In the genomic region with DNA sequence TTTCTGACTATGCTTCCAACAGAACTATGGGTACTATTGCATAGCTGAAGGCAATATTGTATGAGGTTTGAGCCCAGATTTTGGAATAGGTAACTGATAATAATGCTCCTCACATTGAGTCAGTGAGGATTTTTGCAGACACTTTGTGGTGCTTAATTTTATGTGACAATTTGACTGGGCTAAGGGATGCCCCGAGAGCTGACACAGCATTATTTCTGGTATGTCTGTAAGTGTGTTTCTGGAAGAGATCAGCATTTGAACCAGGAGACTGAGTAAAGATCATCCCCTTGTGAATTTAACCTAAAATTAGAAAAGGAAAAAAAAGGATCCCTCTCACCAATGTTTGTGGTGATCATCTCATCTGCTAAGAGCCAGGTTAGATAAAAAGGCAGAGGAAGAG, we compare ENCODE assay signal across 30 cellular contexts.
"Had no signal": no experiment of that assay in that cellular context is flagged by ENCODE, and none has a peak within 500 bp of the region (broad histone marks: within the 10 kb centered on the region; RNA-seq: fewer than 3 reads in every experiment).

No MANE protein-coding gene starts in this region.

- H3K4me1 ChIP-seq: breast epithelium, colonic mucosa had no signal

- H3K9me3 Mint-ChIP-seq: activated T-helper 1 cell treated with anti-CD3 and anti-CD28 coated beads, Interleukin-12 subunit alpha, Interleukin-12 subunit beta, Interleukin-2, Interleukin-4 antibody, amounts not matched to agents 30 ng/mL and 10 ng/mL and 1 ng/mL, durations not matched to agents 14 hours and 24 hours and 36 hours had no signal

- FAIRE-seq: endometrium, endothelial cell of umbilical vein had no signal

- H3K4me1 Mint-ChIP-seq: activated CD4-positive, alpha-beta T cell treated with anti-CD3 and anti-CD28 coated beads, Interleukin-2, amount 10 ng/mL, durations not matched to agents 24 days and 14 days; activated CD8-positive, alpha-beta memory T cell treated with anti-CD3 and anti-CD28 coated beads, Interleukin-2, amount 10 ng/mL, durations not matched to agents 7 days and 5 days; activated naive CD4-positive, alpha-beta T cell treated with anti-CD3 and anti-CD28 coated beads, Interleukin-2, amount 10 ng/mL, durations not matched to agents 7 days and 5 days; activated naive CD8-positive, alpha-beta T cell treated with anti-CD3 and anti-CD28 coated beads, Interleukin-2, amount 10 ng/mL, durations not matched to agents 7 days and 5 days; brain had no signal

- H3K36me3 Mint-ChIP-seq: activated CD4-positive, alpha-beta memory T cell treated with anti-CD3 and anti-CD28 coated beads for 36 hours; activated CD8-positive, alpha-beta memory T cell treated with anti-CD3 and anti-CD28 coated beads, Interleukin-2, amount 10 ng/mL, durations not matched to agents 7 days and 5 days; activated naive CD4-positive, alpha-beta T cell treated with anti-CD3 and anti-CD28 coated beads, Interleukin-2, amount 10 ng/mL, durations not matched to agents 7 days and 5 days; activated naive CD4-positive, alpha-beta T cell treated with anti-CD3 and anti-CD28 coated beads, Interleukin-2, amount 50 U/mL, for 72 hours had no signal

- H3K27ac ChIP-seq: breast epithelium, cardiac muscle cell, colonic mucosa, epithelial cell of prostate, esophagus squamous epithelium, gastroesophageal sphincter had no signal

- H3K4me3 Mint-ChIP-seq: activated CD4-positive, alpha-beta memory T cell treated with anti-CD3 and anti-CD28 coated beads for 36 hours; activated CD4-positive, alpha-beta T cell treated with anti-CD3 and anti-CD28 coated beads for 36 hours; activated CD4-positive, alpha-beta T cell treated with anti-CD3 and anti-CD28 coated beads, Interleukin-2, amount 10 ng/mL, durations not matched to agents 24 days and 14 days; activated CD8-positive, alpha-beta memory T cell treated with anti-CD3 and anti-CD28 coated beads, Interleukin-2, amount 10 ng/mL, durations not matched to agents 7 days and 5 days; activated CD8-positive, alpha-beta T cell treated with anti-CD3 and anti-CD28 coated beads, Interleukin-2, amount 10 ng/mL, durations not matched to agents 7 days and 5 days; activated naive CD4-positive, alpha-beta T cell treated with anti-CD3 and anti-CD28 coated beads, Interleukin-2, amount 10 ng/mL, durations not matched to agents 7 days and 5 days; activated naive CD8-positive, alpha-beta T cell treated with anti-CD3 and anti-CD28 coated beads, Interleukin-2, amount 10 ng/mL, durations not matched to agents 7 days and 5 days; activated T-helper 1 cell treated with anti-CD3 and anti-CD28 coated beads, Interleukin-12 subunit alpha, Interleukin-12 subunit beta, Interleukin-2, Interleukin-4 antibody, amounts not matched to agents 30 ng/mL and 10 ng/mL and 1 ng/mL, durations not matched to agents 14 hours and 24 hours and 36 hours; brain had no signal

- H3K27ac Mint-ChIP-seq: activated CD4-positive, alpha-beta memory T cell treated with anti-CD3 and anti-CD28 coated beads for 36 hours; activated CD4-positive, alpha-beta T cell treated with anti-CD3 and anti-CD28 coated beads for 36 hours; activated CD4-positive, alpha-beta T cell treated with anti-CD3 and anti-CD28 coated beads, Interleukin-2, amount 10 ng/mL, durations not matched to agents 24 days and 14 days; activated CD8-positive, alpha-beta memory T cell treated with anti-CD3 and anti-CD28 coated beads, Interleukin-2, amount 10 ng/mL, durations not matched to agents 7 days and 5 days; activated CD8-positive, alpha-beta T cell treated with anti-CD3 and anti-CD28 coated beads, Interleukin-2, amount 10 ng/mL, durations not matched to agents 7 days and 5 days; activated naive CD4-positive, alpha-beta T cell treated with anti-CD3 and anti-CD28 coated beads, Interleukin-2, amount 10 ng/mL, durations not matched to agents 7 days and 5 days; activated naive CD4-positive, alpha-beta T cell treated with anti-CD3 and anti-CD28 coated beads, Interleukin-2, amount 50 U/mL, for 72 hours; activated naive CD8-positive, alpha-beta T cell treated with anti-CD3 and anti-CD28 coated beads, Interleukin-2, amount 10 ng/mL, durations not matched to agents 7 days and 5 days; activated T-helper 1 cell treated with anti-CD3 and anti-CD28 coated beads, Interleukin-12 subunit alpha, Interleukin-12 subunit beta, Interleukin-2, Interleukin-4 antibody, amounts not matched to agents 30 ng/mL and 10 ng/mL and 1 ng/mL, durations not matched to agents 14 hours and 24 hours and 36 hours; activated T-helper 2 cell treated with anti-CD3 and anti-CD28 coated beads, Interferon-gamma antibody, Interleukin-2, Interleukin-4, amounts not matched to agents 10 μg/mL and 5 μg/mL and 100 μg/mL, durations not matched to agents 14 hours and 24 hours and 36 hours; brain had no signal

- ATAC-seq: activated CD4-positive, alpha-beta T cell treated with anti-CD3 and anti-CD28 coated beads for 36 hours; activated CD8-positive, alpha-beta memory T cell treated with anti-CD3 and anti-CD28 coated beads, Interleukin-2, amount 10 ng/mL, durations not matched to agents 7 days and 5 days; activated CD8-positive, alpha-beta T cell treated with anti-CD3 and anti-CD28 coated beads, Interleukin-2, amount 10 ng/mL, durations not matched to agents 7 days and 5 days; activated naive CD4-positive, alpha-beta T cell treated with anti-CD3 and anti-CD28 coated beads, Interleukin-2, amount 50 U/mL, for 72 hours; gastroesophageal sphincter had no signal

- H3K4me3 ChIP-seq: ascending aorta, breast epithelium, cardiac muscle cell, colonic mucosa, esophagus squamous epithelium, gastroesophageal sphincter had no signal

- H3K36me3 ChIP-seq: ascending aorta, breast epithelium, cardiac muscle cell, colonic mucosa, esophagus squamous epithelium, gastroesophageal sphincter had no signal

- H3K27me3 ChIP-seq: ascending aorta, breast epithelium, cardiac muscle cell, colonic mucosa, esophagus squamous epithelium, gastroesophageal sphincter had no signal

- H3K9me3 ChIP-seq: ascending aorta, colonic mucosa, esophagus squamous epithelium, gastroesophageal sphincter had no signal

- H3K27me3 Mint-ChIP-seq: activated CD4-positive, alpha-beta memory T cell treated with anti-CD3 and anti-CD28 coated beads for 36 hours; activated CD4-positive, alpha-beta T cell treated with anti-CD3 and anti-CD28 coated beads for 36 hours; activated CD4-positive, alpha-beta T cell treated with anti-CD3 and anti-CD28 coated beads, Interleukin-2, amount 10 ng/mL, durations not matched to agents 24 days and 14 days; activated CD8-positive, alpha-beta memory T cell treated with anti-CD3 and anti-CD28 coated beads, Interleukin-2, amount 10 ng/mL, durations not matched to agents 7 days and 5 days; activated naive CD4-positive, alpha-beta T cell treated with anti-CD3 and anti-CD28 coated beads, Interleukin-2, amount 10 ng/mL, durations not matched to agents 7 days and 5 days; activated naive CD8-positive, alpha-beta T cell treated with anti-CD3 and anti-CD28 coated beads, Interleukin-2, amount 10 ng/mL, durations not matched to agents 7 days and 5 days; brain had no signal

- DNase-seq: activated CD4-positive, alpha-beta memory T cell treated with anti-CD3 and anti-CD28 coated beads for 36 hours; activated CD4-positive, alpha-beta T cell treated with anti-CD3 and anti-CD28 coated beads for 36 hours; activated CD4-positive, alpha-beta T cell treated with anti-CD3 and anti-CD28 coated beads, Interleukin-2, amount 10 ng/mL, durations not matched to agents 24 days and 14 days; activated CD4-positive, CD25-positive, alpha-beta regulatory T cell; activated CD4-positive, CD25-positive, alpha-beta regulatory T cell treated with anti-CD3 and anti-CD28 coated beads, Interleukin-2, amount 50 U/mL, for 72 hours; activated CD8-positive, alpha-beta memory T cell treated with anti-CD3 and anti-CD28 coated beads, Interleukin-2, amount 10 ng/mL, durations not matched to agents 7 days and 5 days; activated CD8-positive, alpha-beta memory T cell treated with anti-CD3 and anti-CD28 coated beads, Interleukin-2, amount 50 U/mL, for 4 hours; activated CD8-positive, alpha-beta T cell treated with anti-CD3 and anti-CD28 coated beads, Interleukin-2, amount 10 ng/mL, durations not matched to agents 7 days and 5 days; activated effector memory CD4-positive, alpha-beta T cell treated with anti-CD3 and anti-CD28 coated beads, Interleukin-2, amount 50 U/mL, for 16 hours; activated naive CD4-positive, alpha-beta T cell treated with anti-CD3 and anti-CD28 coated beads, Interleukin-2, amount 10 ng/mL, durations not matched to agents 7 days and 5 days; activated naive CD8-positive, alpha-beta T cell treated with anti-CD3 and anti-CD28 coated beads, Interleukin-2, amount 10 ng/mL, durations not matched to agents 7 days and 5 days; activated T-cell treated with anti-CD3 and anti-CD28 coated beads, Interleukin-2, amount 50 U/mL, for 1 hour; activated T-cell treated with anti-CD3 and anti-CD28 coated beads, Interleukin-2, amount 50 U/mL, for 48 hours; central memory CD4-positive, alpha-beta T cell; cerebellar nuclear complex; colonic mucosa; effector CD8-positive, alpha-beta T cell; esophagus squamous epithelium; foreskin melanocyte had no signal
